Comparison of ENCODE assay signal across 31 cellular contexts in genomic region chr19:11675569-11675968, GRCh38.
"Had no signal": no experiment of that assay in that cellular context is flagged by ENCODE, and none has a peak within 500 bp of the region (broad histone marks: within the 10 kb centered on the region; RNA-seq: fewer than 3 reads in every experiment).

No MANE protein-coding gene starts in this region.

- ATAC-seq: activated CD8-positive, alpha-beta T cell treated with anti-CD3 and anti-CD28 coated beads for 36 hours; activated naive CD8-positive, alpha-beta T cell treated with anti-CD3 and anti-CD28 coated beads, Interleukin-2, amount 50 U/mL, for 24 hours had no signal

- H3K4me1 Mint-ChIP-seq: activated naive CD4-positive, alpha-beta T cell treated with anti-CD3 and anti-CD28 coated beads, Interleukin-2, amount 10 ng/mL, durations not matched to agents 7 days and 5 days; brain; central memory CD8-positive, alpha-beta T cell had no signal

- DNase-seq: activated B cell treated with CpG ODN at 0.5 μM for 24 hours; activated CD4-positive, alpha-beta memory T cell treated with anti-CD3 and anti-CD28 coated beads for 36 hours; activated CD4-positive, alpha-beta T cell treated with anti-CD3 and anti-CD28 coated beads for 48 hours; activated CD4-positive, alpha-beta T cell treated with anti-CD3 and anti-CD28 coated beads, Interleukin-2, amount 10 ng/mL, durations not matched to agents 7 days and 5 days; activated CD4-positive, CD25-positive, alpha-beta regulatory T cell treated with anti-CD3 and anti-CD28 coated beads, Interleukin-2, amount 50 U/mL, for 72 hours; activated CD8-positive, alpha-beta memory T cell treated with anti-CD3 and anti-CD28 coated beads, Interleukin-2, amount 50 U/mL, for 4 hours; activated CD8-positive, alpha-beta T cell treated with anti-CD3 and anti-CD28 coated beads for 36 hours; activated effector memory CD4-positive, alpha-beta T cell treated with Interleukin-2 at 50 U/mL for 16 hours; activated gamma-delta T cell; activated naive CD4-positive, alpha-beta T cell treated with anti-CD3 and anti-CD28 coated beads, Interleukin-2, amount 10 ng/mL, durations not matched to agents 7 days and 5 days; activated naive CD4-positive, alpha-beta T cell treated with Interleukin-2 at 50 U/mL for 16 hours; activated naive CD8-positive, alpha-beta T cell treated with anti-CD3 and anti-CD28 coated beads, Interleukin-2, amount 10 ng/mL, durations not matched to agents 7 days and 5 days; activated naive CD8-positive, alpha-beta T cell treated with anti-CD3 and anti-CD28 coated beads, Interleukin-2, amount 50 U/mL, for 24 hours; activated T-cell treated with anti-CD3 and anti-CD28 coated beads for 4 hours; activated T-cell treated with anti-CD3 and anti-CD28 coated beads, Interleukin-2, amount 50 U/mL, for 1 hour; activated T-cell treated with anti-CD3 and anti-CD28 coated beads, Interleukin-2, amount 50 U/mL, for 48 hours; amygdala; anterior cingulate cortex; caudate nucleus; cerebellar nuclear complex; T-helper 1 cell; T-helper 2 cell; T-helper 9 cell had no signal

- H3K27ac Mint-ChIP-seq: activated B cell treated with CpG ODN at 0.5 μM for 24 hours; activated CD4-positive, alpha-beta memory T cell treated with anti-CD3 and anti-CD28 coated beads for 36 hours; activated CD4-positive, alpha-beta T cell treated with anti-CD3 and anti-CD28 coated beads, Interleukin-2, amount 10 ng/mL, durations not matched to agents 7 days and 5 days; activated CD8-positive, alpha-beta T cell treated with anti-CD3 and anti-CD28 coated beads for 36 hours; activated naive CD4-positive, alpha-beta T cell treated with anti-CD3 and anti-CD28 coated beads, Interleukin-2, amount 10 ng/mL, durations not matched to agents 7 days and 5 days; activated naive CD4-positive, alpha-beta T cell treated with anti-CD3 and anti-CD28 coated beads, Interleukin-2, amount 50 U/mL, for 24 hours; activated naive CD8-positive, alpha-beta T cell; activated naive CD8-positive, alpha-beta T cell treated with anti-CD3 and anti-CD28 coated beads, Interleukin-2, amount 10 ng/mL, durations not matched to agents 7 days and 5 days; activated naive CD8-positive, alpha-beta T cell treated with anti-CD3 and anti-CD28 coated beads, Interleukin-2, amount 50 U/mL, for 24 hours; activated T-helper 1 cell treated with anti-CD3 and anti-CD28 coated beads, Interleukin-12 subunit alpha, Interleukin-12 subunit beta, Interleukin-2, Interleukin-4 antibody, amounts not matched to agents 30 ng/mL and 10 ng/mL and 1 ng/mL, durations not matched to agents 14 hours and 24 hours and 36 hours; activated T-helper 2 cell treated with anti-CD3 and anti-CD28 coated beads, Interferon-gamma antibody, Interleukin-2, Interleukin-4, amounts not matched to agents 10 μg/mL and 5 μg/mL and 100 μg/mL, durations not matched to agents 14 hours and 24 hours and 36 hours; brain; T-helper 1 cell treated with Interleukin-12 subunit alpha and Interleukin-12 subunit beta and Interleukin-4 antibody, amounts not matched to agents 30 μg/mL and 1 μg/mL, for 36 hours; T-helper 2 cell treated with Interferon-gamma antibody and Interleukin-4, amounts not matched to agents 5 μg/mL and 100 μg/mL, for 36 hours had no signal

- H3K27me3 Mint-ChIP-seq: brain had no signal

- H3K36me3 Mint-ChIP-seq: activated CD4-positive, alpha-beta memory T cell treated with anti-CD3 and anti-CD28 coated beads for 36 hours; activated naive CD4-positive, alpha-beta T cell treated with anti-CD3 and anti-CD28 coated beads, Interleukin-2, amount 10 ng/mL, durations not matched to agents 7 days and 5 days had no signal

- H3K4me3 Mint-ChIP-seq: activated B cell treated with CpG ODN at 0.5 μM for 24 hours; activated CD4-positive, alpha-beta memory T cell treated with anti-CD3 and anti-CD28 coated beads for 36 hours; activated CD4-positive, alpha-beta T cell treated with anti-CD3 and anti-CD28 coated beads, Interleukin-2, amount 10 ng/mL, durations not matched to agents 7 days and 5 days; activated CD8-positive, alpha-beta T cell treated with anti-CD3 and anti-CD28 coated beads for 36 hours; activated naive CD4-positive, alpha-beta T cell treated with anti-CD3 and anti-CD28 coated beads, Interleukin-2, amount 10 ng/mL, durations not matched to agents 7 days and 5 days; activated naive CD4-positive, alpha-beta T cell treated with anti-CD3 and anti-CD28 coated beads, Interleukin-2, amount 50 U/mL, for 24 hours; activated naive CD8-positive, alpha-beta T cell; activated naive CD8-positive, alpha-beta T cell treated with anti-CD3 and anti-CD28 coated beads, Interleukin-2, amount 10 ng/mL, durations not matched to agents 7 days and 5 days; activated naive CD8-positive, alpha-beta T cell treated with anti-CD3 and anti-CD28 coated beads, Interleukin-2, amount 50 U/mL, for 24 hours; activated T-helper 1 cell treated with anti-CD3 and anti-CD28 coated beads, Interleukin-12 subunit alpha, Interleukin-12 subunit beta, Interleukin-2, Interleukin-4 antibody, amounts not matched to agents 30 ng/mL and 10 ng/mL and 1 ng/mL, durations not matched to agents 14 hours and 24 hours and 36 hours; central memory CD8-positive, alpha-beta T cell; T-helper 1 cell treated with Interleukin-12 subunit alpha and Interleukin-12 subunit beta and Interleukin-4 antibody, amounts not matched to agents 30 μg/mL and 1 μg/mL, for 36 hours; T-helper 2 cell treated with Interferon-gamma antibody and Interleukin-4, amounts not matched to agents 5 μg/mL and 100 μg/mL, for 36 hours had no signal
